In genomic region chr3:197713477-197713822, GRCh38 we compare ENCODE assay signal across 8 cellular contexts. TPM values are rescaled to one million over a fixed set of nuclear protein-coding genes. Genes with fewer than 3 reads are reported as not detected.
DNase-seq lines count a peak whose midpoint lies in the region; TF ChIP-seq lines count a peak whose summit lies in the region.

No MANE protein-coding gene starts in this region.

- H3K4me1 ChIP-seq in OCI-LY1 (ENCODE audit: insufficient read depth, low read length, severe bottlenecking), result peaks cover 46% of the 10 kb centered on the region
- H3K4me1 ChIP-seq in esophagus squamous epithelium, result peaks cover 10 to 32% (median 13%) of the 10 kb centered on the region in 3 donors
- H3K4me1 ChIP-seq in suprapubic skin, result peaks cover 18% of the 10 kb centered on the region

- TF ChIP-seq EP300 in suprapubic skin (IDR thresholded peaks at IDR 0.05), result no peak

- H3K27me3 Mint-ChIP-seq in T-helper 2 cell treated with Interferon-gamma antibody and Interleukin-4, amounts not matched to agents 5 μg/mL and 100 μg/mL, for 36 hours (ENCODE audit: low read depth), result no peaks in the 10 kb centered on the region

- H3K4me3 ChIP-seq in OCI-LY1 (ENCODE audit: low read depth, low read length, poor library complexity, severe bottlenecking), result peak overlapping the region; percentile 18
- no peak overlapping the region for H3K4me3 ChIP-seq in esophagus squamous epithelium
- H3K4me3 ChIP-seq in suprapubic skin, result no peak overlapping the region

- peaks cover 26% of the 10 kb centered on the region for H3K36me3 Mint-ChIP-seq in T-helper 2 cell treated with Interferon-gamma antibody and Interleukin-4, amounts not matched to agents 5 μg/mL and 100 μg/mL, for 36 hours (ENCODE audit: low read depth)

- DNase-seq in T-helper 2 cell treated with Interferon-gamma antibody and Interleukin-4, amounts not matched to agents 5 μg/mL and 100 μg/mL, for 36 hours (ENCODE audit: low spot score), result no peak
- no peak for DNase-seq in T-helper 2 cell
- no peak for DNase-seq in esophagus squamous epithelium (lab: John Stamatoyannopoulos, UW)
- DNase-seq in suprapubic skin (ENCODE audit: low spot score in 2 of 2), result no peak
- no peak for DNase-seq in hippocampal formation (lab: John Stamatoyannopoulos, UW)
- DNase-seq in stimulated activated CD4-positive, alpha-beta T cell treated with anti-CD3 and anti-CD28 coated beads, Interleukin-2, amount 100 ng/mL, for 48 hours, result no peak
- DNase-seq in ACHN, result no peak

- intact Hi-C loops in esophagus squamous epithelium (cut with DNase I), result no loop called here

- no peaks in the 10 kb centered on the region for H3F3A ChIP-seq in OCI-LY1 (ENCODE audit: insufficient read depth, low read length)

- H3K27ac Mint-ChIP-seq in T-helper 2 cell treated with Interferon-gamma antibody and Interleukin-4, amounts not matched to agents 5 μg/mL and 100 μg/mL, for 36 hours, result peak overlapping the region; percentile 98

- 72 to 85% methylated on average over 4 of the region's 4 CpGs for WGBS in esophagus squamous epithelium, 2 donors
- WGBS in suprapubic skin, result 75% methylated on average over 4 of the region's 4 CpGs

- no peaks in the 10 kb centered on the region for H3K9me2 ChIP-seq in OCI-LY1 (ENCODE audit: low read depth, low read length)

- no peak for TF ChIP-seq CTCF in OCI-LY1 (IDR thresholded peaks at IDR 0.05; ENCODE audit: low read length)
- no peak for TF ChIP-seq CTCF in esophagus squamous epithelium (IDR thresholded peaks at IDR 0.05)
- TF ChIP-seq CTCF in suprapubic skin (IDR thresholded peaks at IDR 0.05), result no peak

- H3K9me3 ChIP-seq in OCI-LY1 (ENCODE audit: low read length) (no peaks in the 10 kb centered on the region), esophagus squamous epithelium (no peaks in the 10 kb centered on the region), suprapubic skin (no peaks in the 10 kb centered on the region)

- H3K9ac ChIP-seq in OCI-LY1 (ENCODE audit: low read length), result peak overlapping the region; percentile 12; the same call in 1 of the 2 replicates

- H3K27me3 ChIP-seq in OCI-LY1 (ENCODE audit: insufficient read depth, low read length) (no peaks in the 10 kb centered on the region), esophagus squamous epithelium (no peaks in the 10 kb centered on the region), suprapubic skin (no peaks in the 10 kb centered on the region)

- peaks cover 23% of the 10 kb centered on the region for H3K4me1 Mint-ChIP-seq in T-helper 2 cell treated with Interferon-gamma antibody and Interleukin-4, amounts not matched to agents 5 μg/mL and 100 μg/mL, for 36 hours (ENCODE audit: low read depth)

- H3K4me2 ChIP-seq in OCI-LY1 (ENCODE audit: low read length), result peak overlapping the region; percentile 58

- H3K79me2 ChIP-seq in OCI-LY1 (ENCODE audit: insufficient read depth, low read length), result peaks cover 46% of the 10 kb centered on the region

- H2AFZ ChIP-seq in OCI-LY1 (ENCODE audit: low read length), result no peak overlapping the region

- H3K36me3 ChIP-seq in OCI-LY1 (ENCODE audit: insufficient read depth, low read length) (peaks cover 73% of the 10 kb centered on the region), esophagus squamous epithelium (peaks cover 0 to 26% (median 0%) of the 10 kb centered on the region in 3 donors), suprapubic skin (peaks cover 7% of the 10 kb centered on the region)

- no peaks in the 10 kb centered on the region for H3K9me3 Mint-ChIP-seq in T-helper 2 cell treated with Interferon-gamma antibody and Interleukin-4, amounts not matched to agents 5 μg/mL and 100 μg/mL, for 36 hours

- in situ Hi-C loops in ACHN (cut with HindIII; ENCODE audit: low pct_ligation_motif_present, low pct_unique_long_range_greater_than_20kb, low sequenced_read_pairs), result no loop called here

- peak overlapping the region; percentile 81 for H3K4me3 Mint-ChIP-seq in T-helper 2 cell treated with Interferon-gamma antibody and Interleukin-4, amounts not matched to agents 5 μg/mL and 100 μg/mL, for 36 hours

- no peak for TF ChIP-seq POLR2A in esophagus squamous epithelium (IDR thresholded peaks at IDR 0.05)
- no peak for TF ChIP-seq POLR2A in suprapubic skin (IDR thresholded peaks at IDR 0.05)

- H4K20me1 ChIP-seq in OCI-LY1 (ENCODE audit: insufficient read depth, low read length), result no peaks in the 10 kb centered on the region

- peak overlapping the region; percentile 82 for H3K27ac ChIP-seq in OCI-LY1 (ENCODE audit: low read depth, low read length, poor library complexity, severe bottlenecking)
- peak overlapping the region; percentile 81 to 90 (median 86) for H3K27ac ChIP-seq in esophagus squamous epithelium
- peak overlapping the region; percentile 86 for H3K27ac ChIP-seq in suprapubic skin

RNA-seq across cellular contexts. Expression of gene RUBCN, which starts 23.3 kb away (rescaled TPM):
- total RNA-seq in esophagus squamous epithelium, result 10 to 100 TPM; 26.9 to 44.3 (median 35.0) TPM
- 10 to 100 TPM; 41.8 to 70.2 (median 48.4) TPM for total RNA-seq in suprapubic skin

RNA-seq across cellular contexts. Expression of gene FYTTD1, which starts 36.2 kb away (rescaled TPM):
- total RNA-seq in esophagus squamous epithelium (10 to 100 TPM; 46.4 to 62.0 (median 52.6) TPM), suprapubic skin (10 to 100 TPM; 46.6 to 53.3 (median 49.9) TPM)
